ENCODE assay signal across 23 cellular contexts in the genomic region with DNA sequence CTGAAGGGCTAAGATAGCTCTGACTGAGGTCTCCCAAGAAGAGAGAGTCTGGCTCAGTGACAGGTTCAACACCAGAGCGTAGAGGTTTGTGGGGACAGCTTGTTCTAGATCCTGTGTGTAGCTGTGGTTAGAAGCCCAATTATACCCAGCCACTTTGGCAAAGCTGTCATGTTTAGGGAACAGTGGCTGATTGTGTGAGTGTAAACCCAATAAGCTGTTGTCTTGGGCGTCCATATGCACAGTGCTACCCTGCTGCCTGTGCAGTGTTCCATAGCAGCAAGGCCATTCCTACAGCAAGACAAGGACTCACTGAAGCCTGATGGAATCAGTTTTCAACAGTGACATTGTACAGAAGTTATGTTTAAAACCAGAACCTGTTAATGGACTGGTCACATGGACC. TPM values are rescaled to one million over a fixed set of nuclear protein-coding genes. Genes with fewer than 3 reads are reported as not detected.
DNase-seq lines count a peak whose midpoint lies in the region; ATAC-seq and FAIRE-seq lines count a peak whose summit lies in the region.
"Had no signal": no experiment of that assay in that cellular context is flagged by ENCODE, and none has a peak within 500 bp of the region (broad histone marks: within the 10 kb centered on the region; RNA-seq: fewer than 3 reads in every experiment).

No MANE protein-coding gene starts in this region.

- intact Hi-C loops in left ventricle myocardium superior (cut with micrococcal nuclease): no loop called here
- intact Hi-C loops in sciatic nerve (cut with DNase I): loop anchor here (10.0 kb wide), 1 partner anchor 395 kb away; no protein-coding TSS in a partner anchor

- FAIRE-seq in HTR-8/SVneo (lab: Jason Lieb, UNC): peak; percentile 33

- peak; percentile 79 for ATAC-seq in left ventricle myocardium superior
- peak; percentile 36 for ATAC-seq in sciatic nerve
- ATAC-seq in HG03097 (IDR thresholded peaks at IDR 0.05; ENCODE audit: low FRiP score, unreplicated experiment): no peak
- ATAC-seq: CD8-positive, alpha-beta T cell; stimulated activated effector memory CD8-positive, alpha-beta T cell treated with anti-CD3 and anti-CD28 coated beads, Interleukin-12 subunit alpha, Interleukin-12 subunit beta, amount 100 ng/mL, for 72 hours; WTC11 had no signal

- DNase-seq in HTR-8/SVneo (ENCODE audit: insufficient read length, low spot score) (no peak), astrocyte of the hippocampus (ENCODE audit: low read depth, low spot score) (peak; percentile 28), left ventricle myocardium superior (no peak), sciatic nerve (ENCODE audit: low spot score) (no peak), activated T-cell treated with anti-CD3 and anti-CD28 coated beads for 4 hours (no peak), NCI-H2029 (lab: John Stamatoyannopoulos, UW) (no peak), EL (no peak)
- DNase-seq: activated CD4-positive, alpha-beta memory T cell treated with anti-CD3 and anti-CD28 coated beads, Interleukin-2, amount 10 ng/mL, durations not matched to agents 7 days and 5 days; activated naive CD4-positive, alpha-beta T cell treated with anti-CD3 and anti-CD28 coated beads, Interleukin-2, amount 50 U/mL, for 16 hours; activated T-cell treated with anti-CD3 and anti-CD28 coated beads, Interleukin-2, amount 50 U/mL, for 24 hours; CD8-positive, alpha-beta T cell; colonic mucosa; H7; heart right ventricle; immature natural killer cell; lower lobe of right lung; NCI-H1092 treated with DMSO at 0.1 percent for 48 hours; NCI-H524 treated with DMSO at 0.1 percent for 48 hours; RPMI8226; T-helper 9 cell had no signal

RNA-seq across cellular contexts. Expression of gene SCRG1, which starts 11.2 kb away (rescaled TPM):
- total RNA-seq in left ventricle myocardium superior: 0.35 TPM
- total RNA-seq in sciatic nerve: 1.5 TPM
- total RNA-seq: activated CD4-positive, alpha-beta memory T cell treated with anti-CD3 and anti-CD28 coated beads, Interleukin-2, amount 10 ng/mL, durations not matched to agents 7 days and 5 days; CD8-positive, alpha-beta T cell; H7; WTC11 had no signal

RNA-seq across cellular contexts. Expression of gene SAP30, which starts 39.4 kb away (rescaled TPM):
- 15.1 TPM for total RNA-seq in left ventricle myocardium superior
- 15.4 TPM for total RNA-seq in sciatic nerve
